Comparison of ENCODE assay signal across 8 cellular contexts in genomic region chr5:77492653-77493000, GRCh38. TPM values are rescaled to one million over a fixed set of nuclear protein-coding genes. Genes with fewer than 3 reads are reported as not detected.
DNase-seq lines count a peak whose midpoint lies in the region; ATAC-seq lines count a peak whose summit lies in the region.

No MANE protein-coding gene starts in this region.

- no peak overlapping the region for H3K4ac ChIP-seq in mesendoderm (ENCODE audit: low read depth, low read length)

- no peak overlapping the region for H2AK5ac ChIP-seq in mesendoderm (ENCODE audit: low read length)

- no peak overlapping the region for H2BK15ac ChIP-seq in mesendoderm (replicated peaks; ENCODE audit: low read depth)

- H4K5ac ChIP-seq in mesendoderm (ENCODE audit: low read length) = no peak overlapping the region

- no peak overlapping the region for H3K23ac ChIP-seq in mesendoderm (ENCODE audit: low read length)

- H3K18ac ChIP-seq in mesendoderm (ENCODE audit: low read length) = no peak overlapping the region

- peaks cover 2% of the 10 kb centered on the region for H3K27me3 ChIP-seq in mesendoderm (ENCODE audit: insufficient read depth, low read length, poor library complexity)

- H3K79me1 ChIP-seq in mesendoderm (ENCODE audit: low read length) = peaks cover 2% of the 10 kb centered on the region

- H3K56ac ChIP-seq in mesendoderm (ENCODE audit: low read length) = peak overlapping the region; percentile 35

- no peaks in the 10 kb centered on the region for H3K4me1 ChIP-seq in mesendoderm (ENCODE audit: control insufficient read depth, low read depth, low read length)

- no peak overlapping the region for H3K4me3 ChIP-seq in mesendoderm (ENCODE audit: low read length)

- DNase-seq in mesendoderm (no peak), NCI-H2081 (lab: John Stamatoyannopoulos, UW) (no peak), foreskin melanocyte (no peak)
- DNase-seq in stimulated activated naive CD4-positive, alpha-beta T cell (lab: John Stamatoyannopoulos, UW) = no peak
- DNase-seq in activated effector memory CD4-positive, alpha-beta T cell treated with anti-CD3 and anti-CD28 coated beads, Interleukin-2, amount 50 U/mL, for 16 hours = no peak

- no peak overlapping the region for H4K8ac ChIP-seq in mesendoderm (ENCODE audit: low read depth, low read length)

- no peak overlapping the region for H3K9ac ChIP-seq in mesendoderm (ENCODE audit: low read length)

- peak overlapping the region; percentile 94 for H3K27ac ChIP-seq in angular gyrus (ENCODE audit: low read depth, low read length)
- H3K27ac ChIP-seq in mesendoderm (ENCODE audit: low read depth, low read length) = no peak overlapping the region

- H2BK5ac ChIP-seq in mesendoderm (ENCODE audit: low read length) = no peak overlapping the region

- H3K4me2 ChIP-seq in mesendoderm (ENCODE audit: low read length) = no peak overlapping the region

- H3K79me2 ChIP-seq in mesendoderm (ENCODE audit: control insufficient read depth, insufficient read depth, low read length) = no peaks in the 10 kb centered on the region

- H2BK120ac ChIP-seq in mesendoderm (ENCODE audit: low read depth, low read length) = no peak overlapping the region

- no peaks in the 10 kb centered on the region for H3K36me3 ChIP-seq in mesendoderm (ENCODE audit: control insufficient read depth, insufficient read depth, low read length)

- ATAC-seq in GM18511 (IDR thresholded peaks at IDR 0.05; ENCODE audit: unreplicated experiment) (peak; percentile 10), HG03097 (IDR thresholded peaks at IDR 0.05; ENCODE audit: low FRiP score, unreplicated experiment) (peak; percentile 14)

- WGBS in mesendoderm (ENCODE audit: extremely low coverage, insufficient coverage, low lambda C conversion rate) = no CpG with 5 or more reads among the region's 4 CpGs

RNA-seq across cellular contexts. Expression of gene WDR41, which starts 0.5 kb away (rescaled TPM):
- polyA plus RNA-seq in mesendoderm (2013, experiment 1 of 2) = 29.0 TPM
- polyA plus RNA-seq in mesendoderm (2013, experiment 2 of 2) = 28.6 TPM
